In the genomic region with DNA sequence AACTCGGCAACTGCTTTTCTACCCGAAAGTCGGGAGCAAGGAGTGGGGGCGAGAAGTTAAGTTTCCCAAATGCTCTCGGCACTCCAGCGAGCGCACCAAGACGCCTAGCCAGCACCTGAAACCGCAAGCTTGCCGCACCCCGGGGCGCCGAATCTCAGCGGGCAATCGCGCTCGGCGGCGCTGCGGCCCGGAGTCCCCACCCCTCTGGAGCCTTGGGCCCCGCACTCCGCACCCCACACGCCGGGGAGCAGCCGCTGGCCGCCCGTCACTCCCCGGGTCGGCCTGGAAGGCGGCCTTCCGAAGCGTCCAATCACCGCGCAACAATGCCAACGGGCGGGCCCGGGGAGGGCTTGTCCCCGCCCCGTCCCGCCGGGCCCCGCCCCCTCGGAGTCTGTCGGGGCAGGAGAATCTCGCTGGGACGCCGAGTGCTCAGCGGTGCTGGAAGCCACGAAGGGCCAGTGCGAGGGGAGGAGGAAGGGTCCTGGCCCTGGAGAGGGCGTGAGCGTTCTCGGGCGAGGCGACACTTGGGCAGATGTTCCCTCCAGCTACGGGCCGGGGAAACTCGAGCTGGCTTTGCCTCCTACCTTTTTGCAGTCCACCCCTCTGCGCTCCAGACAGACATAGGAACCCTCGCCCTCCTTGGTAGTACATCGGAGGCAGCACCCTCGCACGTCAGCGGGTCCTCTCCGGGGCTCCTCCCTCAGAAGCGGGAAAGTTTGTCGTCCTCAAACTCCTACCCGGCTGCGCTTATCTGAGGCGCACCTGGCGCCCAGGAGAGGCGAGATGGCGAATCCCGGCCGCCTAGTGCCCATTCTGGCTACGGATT, we compare ENCODE assay signal across 8 cellular contexts. TPM values are rescaled to one million over a fixed set of nuclear protein-coding genes. Genes with fewer than 3 reads are reported as not detected.
A peak's percentile ranks its signal among the peaks of the same experiment; 100 is the strongest.
DNase-seq lines count a peak whose midpoint lies in the region; ATAC-seq and TF ChIP-seq lines count a peak whose summit lies in the region.

No MANE protein-coding gene starts in this region.

- in situ Hi-C loops in Panc1 (cut with HindIII; ENCODE audit: low pct_unique_long_range_greater_than_20kb, low sequenced_read_pairs): no loop called here

- H3K27me3 ChIP-seq in HUES64 (ENCODE audit: insufficient read depth, low read length) (peaks cover 79% of the 10 kb centered on the region), Panc1 (ENCODE audit: control insufficient read depth, insufficient read depth, low read length) (peaks cover 19% of the 10 kb centered on the region)

- WGBS in HUES64: under 1% methylated on average over 77 of the region's 77 CpGs

- H3K27ac ChIP-seq in HUES64 (ENCODE audit: low read depth, low read length): no peak overlapping the region
- H3K27ac ChIP-seq in Panc1 (ENCODE audit: low read length): no peak overlapping the region

- H3K27me3 Mint-ChIP-seq in Calu3 (ENCODE audit: unreplicated experiment) (peaks cover 85% of the 10 kb centered on the region), natural killer cell (ENCODE audit: low read depth in 2 of 2) (peaks cover 64 to 70% of the 10 kb centered on the region in 2 donors)
- peaks cover 74% of the 10 kb centered on the region for H3K27me3 Mint-ChIP-seq in activated T-helper 2 cell treated with anti-CD3 and anti-CD28 coated beads, Interferon-gamma antibody, Interleukin-2, Interleukin-4, amounts not matched to agents 10 μg/mL and 5 μg/mL and 100 μg/mL, durations not matched to agents 14 hours and 24 hours and 36 hours (ENCODE audit: low read depth)

- peaks cover 14% of the 10 kb centered on the region for H3K4me1 ChIP-seq in HUES64 (ENCODE audit: insufficient read depth, low read length)
- no peaks in the 10 kb centered on the region for H3K4me1 ChIP-seq in Panc1 (ENCODE audit: control insufficient read depth, insufficient read depth, low read length)

- H3K9ac ChIP-seq in HUES64 (ENCODE audit: low read depth, low read length): no peak overlapping the region

- DNase-seq in Calu3: peak; percentile 94
- no peak for DNase-seq in Panc1 (ENCODE audit: low read depth, low spot score)
- peak; percentile 69 for DNase-seq in activated T-helper 2 cell treated with anti-CD3 and anti-CD28 coated beads, Interferon-gamma antibody, Interleukin-2, Interleukin-4, amounts not matched to agents 10 μg/mL and 5 μg/mL and 100 μg/mL, durations not matched to agents 14 hours and 24 hours and 36 hours (ENCODE audit: low spot score)
- peak; percentile 69 for DNase-seq in fibroblast of the aortic adventitia (ENCODE audit: low read depth)
- peak; percentile 41 for DNase-seq in natural killer cell
- DNase-seq in stimulated activated naive CD4-positive, alpha-beta T cell (lab: John Stamatoyannopoulos, UW): peak in 4 of 6 experiments; percentile 5 to 40 (median 18)

- ATAC-seq in GM21529 (IDR thresholded peaks at IDR 0.05; ENCODE audit: unreplicated experiment): peak; percentile 97
- ATAC-seq in Panc1: peak; percentile 96
- ATAC-seq in natural killer cell: peak; percentile 77 to 91 (median 89)

- no peak overlapping the region for H3K27ac Mint-ChIP-seq in Calu3 (ENCODE audit: unreplicated experiment)
- no peak overlapping the region for H3K27ac Mint-ChIP-seq in activated T-helper 2 cell treated with anti-CD3 and anti-CD28 coated beads, Interferon-gamma antibody, Interleukin-2, Interleukin-4, amounts not matched to agents 10 μg/mL and 5 μg/mL and 100 μg/mL, durations not matched to agents 14 hours and 24 hours and 36 hours
- H3K27ac Mint-ChIP-seq in natural killer cell: no peak overlapping the region

- H3K9me3 Mint-ChIP-seq in Calu3 (ENCODE audit: low read depth, unreplicated experiment) (no peaks in the 10 kb centered on the region), natural killer cell (no peaks in the 10 kb centered on the region)
- no peaks in the 10 kb centered on the region for H3K9me3 Mint-ChIP-seq in activated T-helper 2 cell treated with anti-CD3 and anti-CD28 coated beads, Interferon-gamma antibody, Interleukin-2, Interleukin-4, amounts not matched to agents 10 μg/mL and 5 μg/mL and 100 μg/mL, durations not matched to agents 14 hours and 24 hours and 36 hours

- H3K4me3 ChIP-seq in HUES64 (ENCODE audit: low read length) (peak overlapping the region; percentile 70), Panc1 (ENCODE audit: low read depth in 2 of 2, low read length in 2 of 2) (peak overlapping the region; percentile 47 to 65), fibroblast of the aortic adventitia (ENCODE audit: low read depth, low read length) (peak overlapping the region; percentile 78)

- POLR2A ChIA-PET in Panc1 (lab: Charles Lee): no interaction called here

- H3K4me3 Mint-ChIP-seq in Calu3 (ENCODE audit: low read depth, unreplicated experiment): peak overlapping the region; percentile 75
- peak overlapping the region; percentile 51 for H3K4me3 Mint-ChIP-seq in activated T-helper 2 cell treated with anti-CD3 and anti-CD28 coated beads, Interferon-gamma antibody, Interleukin-2, Interleukin-4, amounts not matched to agents 10 μg/mL and 5 μg/mL and 100 μg/mL, durations not matched to agents 14 hours and 24 hours and 36 hours (ENCODE audit: low read depth)
- peak overlapping the region; percentile 76 for H3K4me3 Mint-ChIP-seq in natural killer cell

- no peak for TF ChIP-seq CTCF in Calu3 (IDR thresholded peaks at IDR 0.05; ENCODE audit: unreplicated experiment)
- no peak for TF ChIP-seq CTCF in Panc1 (IDR thresholded peaks at IDR 0.05)
- no peak for TF ChIP-seq CTCF in fibroblast of the aortic adventitia (IDR thresholded peaks at IDR 0.05; ENCODE audit: insufficient read depth, low read length)
- no peak for TF ChIP-seq CTCF in natural killer cell (IDR thresholded peaks at IDR 0.05)

- peaks cover 7% of the 10 kb centered on the region for H3K4me1 Mint-ChIP-seq in Calu3 (ENCODE audit: low read depth, unreplicated experiment)
- peaks cover 5% of the 10 kb centered on the region for H3K4me1 Mint-ChIP-seq in activated T-helper 2 cell treated with anti-CD3 and anti-CD28 coated beads, Interferon-gamma antibody, Interleukin-2, Interleukin-4, amounts not matched to agents 10 μg/mL and 5 μg/mL and 100 μg/mL, durations not matched to agents 14 hours and 24 hours and 36 hours (ENCODE audit: low read depth)
- H3K4me1 Mint-ChIP-seq in natural killer cell: peaks cover 0 to 8% of the 10 kb centered on the region in 2 donors

- CTCF ChIA-PET in Calu3 (lab: Charles Lee) (no interaction called here), Panc1 (lab: Charles Lee) (no interaction called here)

- H3K36me3 Mint-ChIP-seq in Calu3 (ENCODE audit: insufficient read depth, unreplicated experiment) (peaks cover 6% of the 10 kb centered on the region), natural killer cell (no peaks in the 10 kb centered on the region)
- H3K36me3 Mint-ChIP-seq in activated T-helper 2 cell treated with anti-CD3 and anti-CD28 coated beads, Interferon-gamma antibody, Interleukin-2, Interleukin-4, amounts not matched to agents 10 μg/mL and 5 μg/mL and 100 μg/mL, durations not matched to agents 14 hours and 24 hours and 36 hours (ENCODE audit: low read depth): no peaks in the 10 kb centered on the region

- H3K36me3 ChIP-seq in HUES64 (ENCODE audit: insufficient read depth, low read length): no peaks in the 10 kb centered on the region
- H3K36me3 ChIP-seq in Panc1 (ENCODE audit: control insufficient read depth, insufficient read depth, low read length): no peaks in the 10 kb centered on the region

- intact Hi-C loops in Calu3 (cut with micrococcal nuclease; ENCODE audit: unreplicated experiment) (loop anchor here (10.0 kb wide), 1 partner anchor 176 kb away; no protein-coding TSS in a partner anchor), Panc1 (cut with micrococcal nuclease; ENCODE audit: unreplicated experiment) (no loop called here), natural killer cell (cut with micrococcal nuclease) (no loop called here)
- intact Hi-C loops in activated T-helper 2 cell treated with anti-CD3 and anti-CD28 coated beads, Interferon-gamma antibody, Interleukin-2, Interleukin-4, amounts not matched to agents 10 μg/mL and 5 μg/mL and 100 μg/mL, durations not matched to agents 14 hours and 24 hours and 36 hours (cut with micrococcal nuclease): loop anchor here (5.0 to 10.0 kb wide), 2 partner anchors 276 to 478 kb away; partner anchors contain the start of gene SMAD2

- no TSS peak for BruUV-seq in Calu3 (replicated peaks; lab: Mats Ljungman, UMichigan)
- no TSS peak for BruUV-seq in Panc1 (replicated peaks; lab: Mats Ljungman, UMichigan)

- H3K9me3 ChIP-seq in HUES64 (ENCODE audit: insufficient read depth, low read depth, low read length): no peaks in the 10 kb centered on the region
- no peaks in the 10 kb centered on the region for H3K9me3 ChIP-seq in Panc1 (ENCODE audit: control insufficient read depth, insufficient read depth, low read depth, low read length)

RNA-seq across cellular contexts. Expression of gene ZBTB7C, which starts 1.1 kb away (rescaled TPM):
- not detected in 2 replicates for total RNA-seq in Calu3 (2022)
- polyA plus RNA-seq in HUES64 (2013, experiment 1 of 2): 0.15 TPM
- polyA plus RNA-seq in HUES64 (2013, experiment 2 of 2): 0.32 TPM
- total RNA-seq in Panc1 (2021; ENCODE audit: unreplicated experiment): 0.03 TPM
- polyA plus RNA-seq in Panc1 (2012; ENCODE audit: insufficient read length): not detected
- total RNA-seq in activated T-helper 2 cell treated with anti-CD3 and anti-CD28 coated beads, Interferon-gamma antibody, Interleukin-2, Interleukin-4, amounts not matched to agents 10 μg/mL and 5 μg/mL and 100 μg/mL, durations not matched to agents 14 hours and 24 hours and 36 hours: 0.07 and 0.21 TPM in 2 replicates
- total RNA-seq in fibroblast of the aortic adventitia (ENCODE audit: low replicate concordance): 0.09 and 0.41 TPM in 2 replicates
- under 1 TPM in 1 of 3 donors, not detected in 2; 0.07 TPM for total RNA-seq in natural killer cell

Comparison
In these comparisons a context has a peak if more than half of its experiments do, and no peak if none do; other contexts are left out.
1. intact Hi-C loops: an anchor here in Calu3 (10.0 kb wide) and activated T-helper 2 cell treated with anti-CD3 and anti-CD28 coated beads, Interferon-gamma antibody, Interleukin-2, Interleukin-4, amounts not matched to agents 10 μg/mL and 5 μg/mL and 100 μg/mL, durations not matched to agents 14 hours and 24 hours and 36 hours (5.0 to 10.0 kb wide); none called in Panc1 and natural killer cell.